9 cellular contexts compared by ENCODE assay signal in genomic region chrX:147913570-147913969, GRCh38. TPM values are rescaled to one million over a fixed set of nuclear protein-coding genes. Genes with fewer than 3 reads are reported as not detected.
DNase-seq lines count a peak whose midpoint lies in the region; ATAC-seq and TF ChIP-seq lines count a peak whose summit lies in the region.
"Had no signal": no experiment of that assay in that cellular context is flagged by ENCODE, and none has a peak within 500 bp of the region (broad histone marks: within the 10 kb centered on the region; RNA-seq: fewer than 3 reads in every experiment).

No MANE protein-coding gene starts in this region.

- H3K27ac Mint-ChIP-seq in HFFc6 (no peak overlapping the region), memory B cell (no peak overlapping the region)

- no peak for TF ChIP-seq CTCF in AG10803 (conservative IDR thresholded peaks at IDR 0.05; ENCODE audit: low read length)
- no peak for TF ChIP-seq CTCF in HFFc6 (IDR thresholded peaks at IDR 0.05)
- TF ChIP-seq CTCF in astrocyte of the spinal cord (IDR thresholded peaks at IDR 0.05; ENCODE audit: low read depth, low read length) = no peak
- TF ChIP-seq CTCF in GM13976 (IDR thresholded peaks at IDR 0.05; ENCODE audit: borderline replicate concordance, control extremely low read depth, extremely low read depth, insufficient read depth, missing control alignments) = no peak

- peak overlapping the region; percentile 97 for H3K4me3 Mint-ChIP-seq in HFFc6
- peak overlapping the region; percentile 94 for H3K4me3 Mint-ChIP-seq in memory B cell

- H3K9me3 Mint-ChIP-seq in HFFc6 (no peaks in the 10 kb centered on the region), memory B cell (no peaks in the 10 kb centered on the region)

- ATAC-seq in memory B cell (ENCODE audit: low read depth) = no peak

- DNase-seq in AG10803 (ENCODE audit: low read depth) = no peak
- DNase-seq in HFFc6 = no peak
- DNase-seq in astrocyte of the spinal cord (ENCODE audit: low read depth, low spot score) = no peak
- no peak for DNase-seq in memory B cell (ENCODE audit: low spot score in 2 of 2)
- DNase-seq in GM13976 (ENCODE audit: low spot score) = no peak
- DNase-seq in NCI-H187 treated with DMSO at 0.1 percent for 48 hours (lab: John Stamatoyannopoulos, UW) = no peak
- no peak for DNase-seq in NCI-H2171 (lab: John Stamatoyannopoulos, UW)
- DNase-seq in NCI-H446 (lab: John Stamatoyannopoulos, UW) = no peak
- DNase-seq: RPMI8226 had no signal

- H3K4me1 Mint-ChIP-seq in HFFc6 (ENCODE audit: low read depth) (peaks cover 52% of the 10 kb centered on the region), memory B cell (peaks cover 22% of the 10 kb centered on the region)

- H3K27me3 Mint-ChIP-seq in HFFc6 (ENCODE audit: insufficient read depth) = peaks cover 2% of the 10 kb centered on the region
- no peaks in the 10 kb centered on the region for H3K27me3 Mint-ChIP-seq in memory B cell

- H3K36me3 Mint-ChIP-seq in HFFc6 (ENCODE audit: low read depth) (no peaks in the 10 kb centered on the region), memory B cell (no peaks in the 10 kb centered on the region)

- peak overlapping the region; percentile 71 for H3K4me3 ChIP-seq in AG10803 (ENCODE audit: low read length)
- H3K4me3 ChIP-seq in astrocyte of the spinal cord (ENCODE audit: low read depth, low read length) = peak overlapping the region; percentile 76

- in situ Hi-C loops in astrocyte of the spinal cord (cut with HindIII; ENCODE audit: low sequenced_read_pairs) = no loop called here
- in situ Hi-C loops in GM13976 (cut with MboI; ENCODE audit: low sequenced_read_pairs, unreplicated experiment) = no loop called here

RNA-seq across cellular contexts. Expression of gene FMR1, which starts 1.9 kb away (rescaled TPM):
- total RNA-seq in HFFc6 (2021; fragmentation: NEBNext Ultra II Directional; extraction: Animal tissue kit (Norgen Biotek cat#: 25700)) = 10 to 100 TPM; 17.7 to 21.7 (median 19.9) TPM
